9 cellular contexts compared by ENCODE assay signal in genomic region chr4:122854860-122855259, GRCh38. TPM values are rescaled to one million over a fixed set of nuclear protein-coding genes. Genes with fewer than 3 reads are reported as not detected.
DNase-seq lines count a peak whose midpoint lies in the region; ATAC-seq and TF ChIP-seq lines count a peak whose summit lies in the region.
"Had no signal": no experiment of that assay in that cellular context is flagged by ENCODE, and none has a peak within 500 bp of the region (broad histone marks: within the 10 kb centered on the region; RNA-seq: fewer than 3 reads in every experiment).

No MANE protein-coding gene starts in this region.

- peak overlapping the region; percentile 66 for H3K4me2 ChIP-seq in GM23338

- ATAC-seq in GM23338 (peak; percentile 15; the same call in 2 of the 3 replicates), natural killer cell (no peak)

- H3K9me2 ChIP-seq in GM23338 (ENCODE audit: insufficient read depth): no peaks in the 10 kb centered on the region

- H3K9me3 Mint-ChIP-seq in GM23338: no peaks in the 10 kb centered on the region
- no peaks in the 10 kb centered on the region for H3K9me3 Mint-ChIP-seq in natural killer cell
- H3K9me3 Mint-ChIP-seq: activated naive CD8-positive, alpha-beta T cell treated with anti-CD3 and anti-CD28 coated beads for 36 hours had no signal

- H2AFZ ChIP-seq in GM23338: no peak overlapping the region

- H3F3A ChIP-seq in GM23338 (replicated peaks; ENCODE audit: low read depth): no peaks in the 10 kb centered on the region

- H3K4me3 ChIP-seq in GM23338 (0 out of 2 replicates have a peak overlapping the region, but pooled peaks have one; percentile 20), retinal pigment epithelial cell (ENCODE audit: low read length) (peak overlapping the region; percentile 33)

- intact Hi-C loops in natural killer cell (cut with micrococcal nuclease): no loop called here

- H3K27me3 Mint-ChIP-seq in GM23338 (ENCODE audit: insufficient read depth, low read depth, poor library complexity): peaks cover 6% of the 10 kb centered on the region
- H3K27me3 Mint-ChIP-seq in natural killer cell (ENCODE audit: low read depth in 2 of 2): peaks cover 16 to 22% of the 10 kb centered on the region in 2 donors

- H3K36me3 ChIP-seq in GM23338 (ENCODE audit: insufficient read depth): no peaks in the 10 kb centered on the region

- H3K4me3 Mint-ChIP-seq in GM23338: no peak overlapping the region; the same call in 2 of the 3 replicates
- H3K4me3 Mint-ChIP-seq in natural killer cell: no peak overlapping the region
- H3K4me3 Mint-ChIP-seq: activated naive CD8-positive, alpha-beta T cell treated with anti-CD3 and anti-CD28 coated beads for 36 hours had no signal

- H3K27ac Mint-ChIP-seq in GM23338 (peak overlapping the region; percentile 58; the same call in 1 of the 2 replicates), natural killer cell (no peak overlapping the region)
- H3K27ac Mint-ChIP-seq: activated naive CD8-positive, alpha-beta T cell treated with anti-CD3 and anti-CD28 coated beads for 36 hours had no signal

- no peaks in the 10 kb centered on the region for H3K27me3 ChIP-seq in GM23338 (ENCODE audit: insufficient read depth)

- H3K27ac ChIP-seq in GM23338 (ENCODE audit: low read depth) (peak overlapping the region; percentile 83), caudate nucleus (ENCODE audit: low read depth, low read length) (peak overlapping the region; percentile 77)

- H3K36me3 Mint-ChIP-seq in GM23338 (ENCODE audit: low read depth) (peaks cover 11% of the 10 kb centered on the region), natural killer cell (no peaks in the 10 kb centered on the region)
- H3K36me3 Mint-ChIP-seq: activated naive CD8-positive, alpha-beta T cell treated with anti-CD3 and anti-CD28 coated beads for 36 hours had no signal

- TF ChIP-seq CTCF in GM23338 (conservative IDR thresholded peaks at IDR 0.05; ENCODE audit: low read depth in 2 of 2) (no peak), retinal pigment epithelial cell (conservative IDR thresholded peaks at IDR 0.05; ENCODE audit: low read depth, low read length) (no peak), natural killer cell (IDR thresholded peaks at IDR 0.05) (no peak)

- peaks cover 62% of the 10 kb centered on the region for H4K20me1 ChIP-seq in GM23338 (replicated peaks; ENCODE audit: insufficient read depth)

- H3K4me1 ChIP-seq in GM23338 (ENCODE audit: insufficient read depth): peaks cover 91% of the 10 kb centered on the region

- DNase-seq in GM23338 (ENCODE audit: low spot score): no peak
- DNase-seq in caudate nucleus (lab: John Stamatoyannopoulos, UW): peak in 57 of 61 donors; percentile 5 to 86 (median 54)
- peak in 50 of 51 donors; percentile 8 to 88 (median 56) for DNase-seq in hypothalamus (lab: John Stamatoyannopoulos, UW)
- peak; percentile 97 for DNase-seq in retinal pigment epithelial cell (ENCODE audit: low read depth)
- DNase-seq in dermis blood vessel endothelial cell: no peak
- no peak for DNase-seq in T1000 (lab: John Stamatoyannopoulos, UW)
- no peak for DNase-seq in natural killer cell
- DNase-seq in NCI-H2196 treated with DMSO at 0.1 percent for 48 hours (lab: John Stamatoyannopoulos, UW; ENCODE audit: unreplicated experiment): no peak
- DNase-seq: activated naive CD8-positive, alpha-beta T cell treated with anti-CD3 and anti-CD28 coated beads for 36 hours had no signal

- peaks cover 100% of the 10 kb centered on the region for H3K79me2 ChIP-seq in GM23338 (replicated peaks; ENCODE audit: insufficient read depth)

- H3K4me1 Mint-ChIP-seq in GM23338: peaks cover 85% of the 10 kb centered on the region
- H3K4me1 Mint-ChIP-seq in natural killer cell: no peaks in the 10 kb centered on the region
- H3K4me1 Mint-ChIP-seq: activated naive CD8-positive, alpha-beta T cell treated with anti-CD3 and anti-CD28 coated beads for 36 hours had no signal

TF ChIP-seq in GM23338, 12 proteins besides CTCF, POLR2A, EP300 and RAD21 (continues in another document):
- TF ChIP-seq EZH2phosphoT487 (IDR thresholded peaks at IDR 0.05; ENCODE audit: unreplicated experiment) (no peak), ETS1 (IDR thresholded peaks at IDR 0.05) (no peak), EZH2 (IDR thresholded peaks at IDR 0.05; ENCODE audit: low read depth, unreplicated experiment) (no peak), STAT1 (IDR thresholded peaks at IDR 0.05; ENCODE audit: unreplicated experiment) (no peak), ZNF331 (CRISPR knock-in tag; IDR thresholded peaks at IDR 0.05; ENCODE audit: low read depth) (no peak), ZNF114 (CRISPR knock-in tag; IDR thresholded peaks at IDR 0.05) (no peak), ZNF462 (CRISPR knock-in tag; IDR thresholded peaks at IDR 0.05) (no peak), CREB1 (CRISPR knock-in tag; IDR thresholded peaks at IDR 0.05; ENCODE audit: low read depth) (no peak), NANOG (IDR thresholded peaks at IDR 0.05; ENCODE audit: borderline replicate concordance) (no peak), JUNB (IDR thresholded peaks at IDR 0.05; ENCODE audit: unreplicated experiment) (no peak)

RNA-seq across cellular contexts. Expression of gene FGF2, which starts 28.2 kb away (rescaled TPM):
- 84.4 and 96.0 TPM in 2 replicates for total RNA-seq in GM23338 (2014; rRNA removed; shearing (Covaris generic))
- polyA plus RNA-seq in GM23338 (2016; fragmentation: Nextera tagmentation; extraction: Ambion mirVana): 28.3 and 28.8 TPM in 2 replicates
- total RNA-seq in dermis blood vessel endothelial cell: 31.8 and 41.6 TPM in 2 replicates
- not detected for total RNA-seq in natural killer cell

Comparison
In these comparisons a context has a peak if more than half of its experiments do, and no peak if none do; other contexts are left out.
1. DNase-seq: peak in caudate nucleus (57 of 61), hypothalamus (50 of 51) and retinal pigment epithelial cell (single experiment); none in GM23338 (single experiment), dermis blood vessel endothelial cell (single experiment), T1000 (single experiment), natural killer cell (single experiment) and NCI-H2196 treated with DMSO at 0.1 percent for 48 hours (single experiment).
2. RNA of gene FGF2, which starts 28.2 kb away (total RNA-seq): 84.4 to 96.0 TPM in GM23338 and 31.8 to 41.6 TPM in dermis blood vessel endothelial cell; not detected in natural killer cell; every median in the first group is over 10 times any median in the second.